Comparison of ENCODE assay signal across 1 cellular context in the genomic region with DNA sequence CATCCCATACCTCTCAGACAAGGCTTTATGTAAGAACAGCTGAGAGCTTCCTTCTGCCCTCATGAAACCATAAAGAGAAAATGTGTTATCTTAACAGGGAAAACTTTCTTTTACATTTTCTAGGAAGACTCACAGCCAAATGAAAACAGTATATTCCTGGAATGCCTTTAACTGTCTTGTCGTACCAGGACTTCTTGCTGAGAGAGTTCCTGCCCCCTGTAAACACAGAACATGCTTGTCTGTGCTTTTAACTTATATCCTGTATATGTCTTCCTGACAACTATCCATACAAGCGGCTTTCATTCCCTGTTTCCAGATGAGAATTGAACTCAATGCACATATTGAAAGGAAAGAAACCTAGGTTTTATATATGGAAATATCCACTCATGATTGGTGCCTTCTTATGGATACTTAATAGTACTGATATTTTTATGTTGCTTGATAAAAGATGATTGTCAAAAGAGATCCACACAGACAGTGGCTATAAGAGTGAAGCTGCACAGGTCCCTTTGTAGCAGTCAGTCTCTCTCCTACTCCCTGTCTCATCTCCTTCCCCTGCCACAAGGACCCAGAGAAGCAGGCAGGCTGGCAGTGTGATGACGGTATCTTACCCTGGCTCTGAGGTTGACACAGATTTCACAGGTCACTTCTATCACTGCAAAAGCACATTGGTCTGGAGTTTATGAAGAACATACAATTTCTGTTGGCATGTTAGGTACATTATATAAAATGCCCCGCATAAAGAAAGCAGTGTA.
TF ChIP-seq lines count a peak whose summit lies in the region.

No MANE protein-coding gene starts in this region.

TF ChIP-seq in H1, 55 proteins besides CTCF, POLR2A, EP300 and RAD21 (continued from another document):
- TF ChIP-seq E2F6 (IDR thresholded peaks at IDR 0.05), result no peak
- TF ChIP-seq KDM1A (IDR thresholded peaks at IDR 0.05; ENCODE audit: borderline replicate concordance, low read length), result no peak
- TF ChIP-seq BRCA1 (IDR thresholded peaks at IDR 0.05; ENCODE audit: low read depth, low read length), result no peak
